ENCODE assay signal across 1 cellular context in genomic region chr17:35088911-35089845, GRCh38.
TF ChIP-seq lines count a peak whose summit lies in the region.

No MANE protein-coding gene starts in this region.

TF ChIP-seq in K562, 482 proteins besides CTCF, POLR2A, EP300 and RAD21 (continued from another document and continues in another):
- 0 out of 2 replicates have a peak, but pooled peaks have one; percentile 75 for TF ChIP-seq ZNF592 (IDR thresholded peaks at IDR 0.05)
- no peak for TF ChIP-seq FOXJ2 (tag; IDR thresholded peaks at IDR 0.05)
- peak; percentile 82 for TF ChIP-seq SP2 (IDR thresholded peaks at IDR 0.05; ENCODE audit: extremely low read depth, low read depth, low read length, poor library complexity, severe bottlenecking)
- no peak for TF ChIP-seq HDAC8 (tag; IDR thresholded peaks at IDR 0.05)
- no peak; the same call in 1 of the 2 replicates for TF ChIP-seq ZNF76 (CRISPR knock-in tag; IDR thresholded peaks at IDR 0.05; ENCODE audit: borderline replicate concordance)
- peak; percentile 88 for TF ChIP-seq POLR2G (IDR thresholded peaks at IDR 0.05; ENCODE audit: low read depth, low read length)
- TF ChIP-seq MNT (conservative IDR thresholded peaks at IDR 0.05) = 0 out of 4 replicates have a peak, but pooled peaks of 1 of the 2 experiments have one; percentile 13
- no peak for TF ChIP-seq ZNF140 (CRISPR knock-in tag; IDR thresholded peaks at IDR 0.05)
- TF ChIP-seq SREBF2 (CRISPR knock-in tag; IDR thresholded peaks at IDR 0.05) = no peak
- no peak for TF ChIP-seq CBX2 (IDR thresholded peaks at IDR 0.05; ENCODE audit: insufficient read depth, low read length, poor library complexity, severe bottlenecking)
- no peak for TF ChIP-seq TSHZ1 (CRISPR knock-in tag; IDR thresholded peaks at IDR 0.05)
- no peak for TF ChIP-seq ATF1 (CRISPR knock-in tag; IDR thresholded peaks at IDR 0.05)
- 0 out of 2 replicates have a peak, but pooled peaks have one; percentile 10 for TF ChIP-seq ATF1 (tag; IDR thresholded peaks at IDR 0.05)
- TF ChIP-seq NFE2 (IDR thresholded peaks at IDR 0.05; ENCODE audit: low read depth) = no peak
- TF ChIP-seq PRDM10 (IDR thresholded peaks at IDR 0.05; ENCODE audit: partially characterized antibody) = peak; percentile 75
- no peak for TF ChIP-seq ELK1 (CRISPR knock-in tag; IDR thresholded peaks at IDR 0.05)
- no peak for TF ChIP-seq LEF1 (IDR thresholded peaks at IDR 0.05)
- no peak; the same call in 1 of the 2 replicates for TF ChIP-seq REST (CRISPR knock-in tag; IDR thresholded peaks at IDR 0.05; ENCODE audit: low read depth)
- TF ChIP-seq ZNF384 (IDR thresholded peaks at IDR 0.05; ENCODE audit: low read depth, low read length) = peak; percentile 18; the same call in 1 of the 2 replicates
- no peak for TF ChIP-seq NCOA6 (IDR thresholded peaks at IDR 0.05)
- peak; percentile 67 for TF ChIP-seq ESRRA (IDR thresholded peaks at IDR 0.05; ENCODE audit: borderline replicate concordance, low read depth)
- TF ChIP-seq MXD1 (CRISPR knock-in tag; IDR thresholded peaks at IDR 0.05; ENCODE audit: borderline replicate concordance, poor library complexity, severe bottlenecking) = no peak
- TF ChIP-seq BDP1 (IDR thresholded peaks at IDR 0.05; ENCODE audit: insufficient read depth, insufficient read length) = no peak
- TF ChIP-seq SMARCA4 (IDR thresholded peaks at IDR 0.05) = no peak
- peak; percentile 43 for TF ChIP-seq ZFX (CRISPR knock-in tag; IDR thresholded peaks at IDR 0.05)
- TF ChIP-seq MTF1 (CRISPR knock-in tag; IDR thresholded peaks at IDR 0.05; ENCODE audit: borderline replicate concordance) = no peak
- TF ChIP-seq ELK3 (CRISPR knock-in tag; IDR thresholded peaks at IDR 0.05) = no peak
- TF ChIP-seq SNRNP70 (optimal IDR thresholded peaks at IDR 0.05; ENCODE audit: low read depth, low read length) = no peak
- no peak for TF ChIP-seq ZNF668 (CRISPR knock-in tag; IDR thresholded peaks at IDR 0.05)
- no peak for TF ChIP-seq PTBP1 (IDR thresholded peaks at IDR 0.05; ENCODE audit: low read depth, low read length)
- no peak for TF ChIP-seq ZBTB2 (IDR thresholded peaks at IDR 0.05)
- TF ChIP-seq E2F1 (CRISPR knock-in tag; IDR thresholded peaks at IDR 0.05) = peak; percentile 49; the same call in 1 of the 2 replicates
- TF ChIP-seq ZNF589 (CRISPR knock-in tag; IDR thresholded peaks at IDR 0.05; ENCODE audit: low read depth) = no peak
- TF ChIP-seq BCL6 (CRISPR knock-in tag; IDR thresholded peaks at IDR 0.05) = no peak
- no peak for TF ChIP-seq EHMT2 (IDR thresholded peaks at IDR 0.05)
- TF ChIP-seq KDM5B (IDR thresholded peaks at IDR 0.05; ENCODE audit: insufficient replicate concordance, low read depth, low read length) = peak; percentile 36
- TF ChIP-seq NFRKB (IDR thresholded peaks at IDR 0.05; ENCODE audit: low read depth) = no peak
